ENCODE assay signal across 1 cellular context in genomic region chrX:16946971-16947562, GRCh38.
TF ChIP-seq lines count a peak whose summit lies in the region.

No MANE protein-coding gene starts in this region.

TF ChIP-seq in WTC11, 78 proteins besides CTCF, POLR2A, EP300 and RAD21:
- no peak for TF ChIP-seq ZNF281 (CRISPR knock-in tag; IDR thresholded peaks at IDR 0.05)
- no peak for TF ChIP-seq USF1 (CRISPR knock-in tag; IDR thresholded peaks at IDR 0.05)
- no peak for TF ChIP-seq SMAD4 (CRISPR knock-in tag; IDR thresholded peaks at IDR 0.05)
- TF ChIP-seq TEAD1 (CRISPR knock-in tag; IDR thresholded peaks at IDR 0.05), result no peak
- no peak for TF ChIP-seq GRHL2 (CRISPR knock-in tag; IDR thresholded peaks at IDR 0.05; ENCODE audit: insufficient replicate concordance, severe bottlenecking)
- no peak for TF ChIP-seq ARID4B (CRISPR knock-in tag; IDR thresholded peaks at IDR 0.05; ENCODE audit: borderline replicate concordance)
- no peak for TF ChIP-seq E2F4 (CRISPR knock-in tag; IDR thresholded peaks at IDR 0.05; ENCODE audit: borderline replicate concordance, low read depth)
